Comparison of ENCODE assay signal across 20 cellular contexts in the genomic region with DNA sequence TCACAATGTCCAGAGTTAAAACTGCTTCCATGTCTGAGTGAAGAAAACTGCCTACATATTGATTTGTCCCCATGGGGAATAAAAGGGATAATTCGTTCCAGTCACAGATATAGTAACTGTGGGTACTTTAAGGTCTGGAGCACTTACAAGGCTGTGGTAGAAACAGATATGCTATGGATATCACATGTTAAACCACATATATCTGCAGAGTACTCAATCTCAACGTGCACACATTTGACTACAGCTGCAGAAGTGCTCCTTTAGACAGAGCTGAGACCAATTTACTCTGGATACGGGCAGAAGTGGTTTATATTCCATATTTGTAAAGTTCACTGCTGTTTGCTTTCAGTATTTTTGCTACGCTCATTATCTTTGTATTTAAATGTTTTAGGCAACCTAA. TPM values are rescaled to one million over a fixed set of nuclear protein-coding genes. Genes with fewer than 3 reads are reported as not detected.
"Had no signal": no experiment of that assay in that cellular context is flagged by ENCODE, and none has a peak within 500 bp of the region (broad histone marks: within the 10 kb centered on the region; RNA-seq: fewer than 3 reads in every experiment).

No MANE protein-coding gene starts in this region.

- H3K27ac ChIP-seq: HL-60, RWPE1, SK-N-MC had no signal

- H3K4me3 ChIP-seq: SK-N-MC had no signal

- DNase-seq: KBM-7, NCI-H1092, NCI-H1436, NCI-H187, NCI-H2029, NCI-H2081 treated with DMSO at 0.1 percent for 48 hours, NCI-H2171, NCI-H226, NCI-H446, NCI-H510A, NCI-H524 treated with DMSO at 0.1 percent for 48 hours, NCI-H748 treated with DMSO at 0.1 percent for 48 hours, SHP77 had no signal

RNA-seq across cellular contexts. Expression of a gene that starts 9.7 kb away (rescaled TPM):
- total RNA-seq: LHCN-M2; MCF 10A; T-helper 1 cell treated with Interleukin-12 subunit alpha and Interleukin-12 subunit beta and Interleukin-4 antibody, amounts not matched to agents 30 ng/mL and 1 ng/mL, for 36 hours had no signal
- polyA plus RNA-seq: IgD-negative memory B cell had no signal

RNA-seq across cellular contexts. Expression of a gene that starts 22.3 kb away (rescaled TPM):
- total RNA-seq: LHCN-M2; MCF 10A; T-helper 1 cell treated with Interleukin-12 subunit alpha and Interleukin-12 subunit beta and Interleukin-4 antibody, amounts not matched to agents 30 ng/mL and 1 ng/mL, for 36 hours had no signal
- polyA plus RNA-seq: IgD-negative memory B cell had no signal

RNA-seq across cellular contexts. Expression of a gene that starts 38.5 kb away (rescaled TPM):
- total RNA-seq: LHCN-M2; MCF 10A; T-helper 1 cell treated with Interleukin-12 subunit alpha and Interleukin-12 subunit beta and Interleukin-4 antibody, amounts not matched to agents 30 ng/mL and 1 ng/mL, for 36 hours had no signal
- polyA plus RNA-seq: IgD-negative memory B cell had no signal
